Comparison of ENCODE assay signal across 23 cellular contexts in genomic region chr14:39875028-39875427, GRCh38.
DNase-seq lines count a peak whose midpoint lies in the region; ATAC-seq, FAIRE-seq and TF ChIP-seq lines count a peak whose summit lies in the region.
"Had no signal": no experiment of that assay in that cellular context is flagged by ENCODE, and none has a peak within 500 bp of the region (broad histone marks: within the 10 kb centered on the region; RNA-seq: fewer than 3 reads in every experiment).

No MANE protein-coding gene starts in this region.

- ATAC-seq in GM18867 (IDR thresholded peaks at IDR 0.05; ENCODE audit: unreplicated experiment) = peak; percentile 46
- ATAC-seq in GM21390 (IDR thresholded peaks at IDR 0.05; ENCODE audit: unreplicated experiment) = peak; percentile 53
- peak; percentile 46 for ATAC-seq in HG03066 (IDR thresholded peaks at IDR 0.05; ENCODE audit: low read depth, unreplicated experiment)
- peak; percentile 55 for ATAC-seq in GM12878
- ATAC-seq in HG03025 (IDR thresholded peaks at IDR 0.05; ENCODE audit: low FRiP score, unreplicated experiment) = no peak
- ATAC-seq: heart left ventricle; stimulated activated effector memory CD8-positive, alpha-beta T cell treated with anti-CD3 and anti-CD28 coated beads, Interleukin-12 subunit alpha, Interleukin-12 subunit beta, amount 100 ng/mL, for 72 hours; T-helper 17 cell had no signal

- DNase-seq in GM12878 (ENCODE audit: low read depth, low spot score) = no peak
- DNase-seq in occipital lobe (lab: John Stamatoyannopoulos, UW) = no peak
- no peak for DNase-seq in Ammon's horn (ENCODE audit: low spot score)
- DNase-seq: activated CD4-positive, alpha-beta T cell treated with anti-CD3 and anti-CD28 coated beads, Interleukin-2, amount 10 ng/mL, durations not matched to agents 24 days and 14 days; cerebellar nuclear complex; DMS 273 treated with DMSO at 0.1 percent for 48 hours; heart left ventricle; HFFc6; IMR-90; NCI-H1105 treated with DMSO at 0.1 percent for 48 hours; NCI-H446; nucleus accumbens; Peyer's patch; stimulated activated CD4-positive, alpha-beta T cell treated with anti-CD3 and anti-CD28 coated beads, Interleukin-2, amount 100 ng/mL, for 24 hours; T-helper 17 cell had no signal

- no peaks in the 10 kb centered on the region for H3K79me2 ChIP-seq in GM12878 (ENCODE audit: control insufficient read depth, insufficient read depth, low read length)

- RAD21 ChIA-PET in GM12878 (lab: Charles Lee; ENCODE audit: unreplicated experiment) = interaction anchor here (1.3 kb wide), 1 partner anchor 98 kb away, joined by 4 read pairs; no protein-coding TSS in a partner anchor

- TF ChIP-seq CTCF in GM12878 (IDR thresholded peaks at IDR 0.05 in 2 of 3, conservative IDR thresholded peaks at IDR 0.05 in 1 of 3; ENCODE audit: control insufficient read depth in 2 of 3, extremely low read depth in 1 of 3, insufficient read depth in 1 of 3, low read depth in 3 of 3, low read length in 3 of 3) = no peak

- no peak overlapping the region for H3K4me3 ChIP-seq in GM12878
- H3K4me3 ChIP-seq: heart left ventricle, Peyer's patch, skin epidermis had no signal

- no peak overlapping the region for H3K4me2 ChIP-seq in GM12878 (ENCODE audit: control insufficient read depth, insufficient read depth)

- in situ Hi-C loops in GM12878 (cut with MboI) = no loop called here

- SMC1A ChIA-PET in GM12878 (lab: Charles Lee; ENCODE audit: uncharacterized antibody, unreplicated experiment) = interaction anchor here (0.5 to 1.4 kb wide), 5 partner anchors 14 to 170 kb away, joined by 3 read pairs; no protein-coding TSS in a partner anchor

- no peaks in the 10 kb centered on the region for H3K27me3 ChIP-seq in GM12878 (replicated peaks in 1 of 2; ENCODE audit: control insufficient read depth in 2 of 2, insufficient read depth in 2 of 2, low read length in 1 of 2)
- H3K27me3 ChIP-seq: heart left ventricle, Peyer's patch had no signal

- no peak for TF ChIP-seq EP300 in GM12878 (IDR thresholded peaks at IDR 0.05; ENCODE audit: borderline replicate concordance in 1 of 2, control insufficient read depth in 1 of 2, low read depth in 2 of 2, low read length in 2 of 2)

- intact Hi-C loops in GM12878 (cut with micrococcal nuclease; ENCODE audit: unreplicated experiment) = loop anchor here (5.0 kb wide), 2 partner anchors 97 to 113 kb away; no protein-coding TSS in a partner anchor

- no peak for TF ChIP-seq POLR2A in GM12878 (IDR thresholded peaks at IDR 0.05; ENCODE audit: low read depth, low read length)

- no peak for FAIRE-seq in GM12878 (lab: Jason Lieb, UNC)
- FAIRE-seq: urothelium cell line had no signal

- peaks cover 3% of the 10 kb centered on the region for H3K4me1 ChIP-seq in GM12878 (ENCODE audit: control insufficient read depth, insufficient read depth, low read length)
- H3K4me1 ChIP-seq: heart left ventricle, Peyer's patch had no signal

- no peak for TF ChIP-seq RAD21 in GM12878 (IDR thresholded peaks at IDR 0.05; ENCODE audit: insufficient read depth, low read depth, low read length)

- no peak overlapping the region for H3K27ac ChIP-seq in GM12878 (ENCODE audit: control insufficient read depth, insufficient read depth)
- H3K27ac ChIP-seq: epithelial cell of prostate, heart left ventricle, Peyer's patch, skin epidermis had no signal

- 57% methylated on average over 2 of the region's 2 CpGs for WGBS in GM12878 (ENCODE audit: insufficient coverage, insufficient replicate concordance, low lambda C conversion rate, missing lambda C conversion rate)

- CTCF ChIA-PET in GM12878 (lab: Yijun Ruan, JAX) = interaction anchor here (0.7 kb wide), 1 partner anchor 293 kb away, joined by 4 read pairs; no protein-coding TSS in a partner anchor

- no peak overlapping the region for H2AFZ ChIP-seq in GM12878 (ENCODE audit: control insufficient read depth, low read depth, low read length)

- H3K9ac ChIP-seq in GM12878 (ENCODE audit: control insufficient read depth, insufficient read depth, low read length) = no peak overlapping the region

- no peaks in the 10 kb centered on the region for H3K9me3 ChIP-seq in GM12878 (replicated peaks; ENCODE audit: control insufficient read depth, insufficient read depth, low read length)
- H3K9me3 ChIP-seq: heart left ventricle, Peyer's patch had no signal

- BruUV-seq in GM12878 (replicated peaks; lab: Mats Ljungman, UMichigan) = no TSS peak

- POLR2A ChIA-PET in GM12878 (lab: Charles Lee) = no interaction called here

- H3K36me3 ChIP-seq in GM12878 (ENCODE audit: control insufficient read depth in 2 of 2, insufficient read depth in 2 of 2, low read length in 1 of 2) = no peaks in the 10 kb centered on the region
- H3K36me3 ChIP-seq: heart left ventricle, Peyer's patch had no signal

- H4K20me1 ChIP-seq in GM12878 (ENCODE audit: control insufficient read depth, insufficient read depth) = no peaks in the 10 kb centered on the region

TF ChIP-seq in GM12878, 131 proteins besides CTCF, POLR2A, EP300 and RAD21:
- TF ChIP-seq ZNF687 (IDR thresholded peaks at IDR 0.05) (no peak), NFIC (IDR thresholded peaks at IDR 0.05; ENCODE audit: low read depth, low read length) (0 out of 2 replicates have a peak, but pooled peaks have one; percentile 26)
